Comparison of ENCODE assay signal across 1 cellular context in genomic region chr9:99954108-99954507, GRCh38.
TF ChIP-seq lines count a peak whose summit lies in the region.

No MANE protein-coding gene starts in this region.

TF ChIP-seq in GM12878, 131 proteins besides CTCF, POLR2A, EP300 and RAD21 (continued from another document):
- no peak for TF ChIP-seq PRDM15 (CRISPR knock-in tag; IDR thresholded peaks at IDR 0.05)
TF ChIP-seq in GM12878: peak in this region for 14.
